14 cellular contexts compared by ENCODE assay signal in genomic region chr11:41522899-41523672, GRCh38.
DNase-seq lines count a peak whose midpoint lies in the region; ATAC-seq, FAIRE-seq and TF ChIP-seq lines count a peak whose summit lies in the region.
"Had no signal": no experiment of that assay in that cellular context is flagged by ENCODE, and none has a peak within 500 bp of the region (broad histone marks: within the 10 kb centered on the region; RNA-seq: fewer than 3 reads in every experiment).

No MANE protein-coding gene starts in this region.

- H3K27me3 Mint-ChIP-seq in neural progenitor cell (ENCODE audit: insufficient read depth, low read depth): no peaks in the 10 kb centered on the region
- H3K27me3 Mint-ChIP-seq: B cell; CD4-positive, alpha-beta memory T cell had no signal

- peak overlapping the region; percentile 5 for H2AFZ ChIP-seq in neural progenitor cell (replicated peaks)

- H3K9ac ChIP-seq in neural progenitor cell: no peak overlapping the region

- peaks cover 2% of the 10 kb centered on the region for H3K36me3 ChIP-seq in neural progenitor cell

- peaks cover 3% of the 10 kb centered on the region for H3K9me3 Mint-ChIP-seq in neural progenitor cell

- H3K27me3 ChIP-seq in neural progenitor cell: no peaks in the 10 kb centered on the region

- H3K4me1 ChIP-seq in neural progenitor cell: no peaks in the 10 kb centered on the region

- TF ChIP-seq CTCF in fibroblast of the aortic adventitia (IDR thresholded peaks at IDR 0.05; ENCODE audit: insufficient read depth, low read length) (no peak), neural progenitor cell (IDR thresholded peaks at IDR 0.05) (no peak)

- H4K20me1 ChIP-seq in neural progenitor cell (ENCODE audit: low read depth): no peaks in the 10 kb centered on the region

- ATAC-seq in HG03196 (IDR thresholded peaks at IDR 0.05; ENCODE audit: unreplicated experiment) (no peak), HG03095 (IDR thresholded peaks at IDR 0.05; ENCODE audit: unreplicated experiment) (no peak)

- peaks cover 11% of the 10 kb centered on the region for H3K4me1 Mint-ChIP-seq in neural progenitor cell
- H3K4me1 Mint-ChIP-seq: B cell; CD4-positive, alpha-beta memory T cell had no signal

- H3K4me3 ChIP-seq in fibroblast of the aortic adventitia (ENCODE audit: low read depth, low read length): no peak overlapping the region
- H3K4me3 ChIP-seq in neural progenitor cell: no peak overlapping the region

- no peak overlapping the region for H3K27ac Mint-ChIP-seq in neural progenitor cell
- H3K27ac Mint-ChIP-seq: B cell; CD4-positive, alpha-beta memory T cell had no signal

- no peak overlapping the region for H3K27ac ChIP-seq in neural progenitor cell

- peak; percentile 9 for DNase-seq in GM04503 (ENCODE audit: low read depth)
- peak; percentile 17 for DNase-seq in RCC 7860 (ENCODE audit: low spot score)
- DNase-seq in fibroblast of the aortic adventitia (ENCODE audit: low read depth): peak; percentile 2
- no peak for DNase-seq in neural progenitor cell (ENCODE audit: low spot score)
- DNase-seq in activated CD8-positive, alpha-beta memory T cell treated with anti-CD3 and anti-CD28 coated beads for 24 hours: no peak
- DNase-seq in retina: no peak
- DNase-seq: CD4-positive, alpha-beta memory T cell; KG1; NCI-H1105 treated with DMSO at 0.1 percent for 48 hours; NCI-H187 had no signal

- H3K4me3 Mint-ChIP-seq in neural progenitor cell: no peak overlapping the region
- H3K4me3 Mint-ChIP-seq: B cell; CD4-positive, alpha-beta memory T cell had no signal

- no peaks in the 10 kb centered on the region for H3K9me3 ChIP-seq in neural progenitor cell (ENCODE audit: low read depth)

- no peak overlapping the region for H3K4me2 ChIP-seq in neural progenitor cell

- no peak for FAIRE-seq in RCC 7860 (lab: Jason Lieb, UNC)
- FAIRE-seq: D721Med had no signal

- no peaks in the 10 kb centered on the region for H3K79me2 ChIP-seq in neural progenitor cell (ENCODE audit: low read depth)

- H3K36me3 Mint-ChIP-seq in neural progenitor cell: no peaks in the 10 kb centered on the region
- H3K36me3 Mint-ChIP-seq: CD4-positive, alpha-beta memory T cell had no signal

- no peaks in the 10 kb centered on the region for H3F3A ChIP-seq in neural progenitor cell (ENCODE audit: low read depth)

Comparison
In these comparisons a context has a peak if more than half of its experiments do, and no peak if none do; other contexts are left out.
1. DNase-seq: peak in GM04503 (single experiment), RCC 7860 (single experiment) and fibroblast of the aortic adventitia (single experiment); none in neural progenitor cell (single experiment), activated CD8-positive, alpha-beta memory T cell treated with anti-CD3 and anti-CD28 coated beads for 24 hours (single experiment) and retina (single experiment).